In the genomic region with DNA sequence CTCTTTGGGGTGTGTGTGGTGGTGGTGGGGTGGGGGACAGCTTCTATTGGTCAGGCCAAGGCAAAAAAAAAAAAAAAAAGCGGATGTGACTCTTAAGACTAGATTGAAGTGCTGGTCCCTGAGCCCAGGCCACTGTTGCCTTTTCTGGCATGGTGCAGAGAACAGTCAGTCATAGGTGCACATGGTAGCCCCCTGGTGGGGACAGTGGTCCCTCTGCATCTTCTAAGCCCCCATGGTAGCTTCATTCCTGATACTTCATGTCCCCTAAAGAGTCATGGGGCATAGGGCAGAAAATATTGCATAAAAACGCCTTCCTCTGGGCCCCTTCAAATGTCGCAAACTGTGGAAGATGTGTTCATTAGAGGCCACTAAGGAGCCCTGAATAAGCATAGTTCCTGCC, we compare ENCODE assay signal across 14 cellular contexts.
"Had no signal": no experiment of that assay in that cellular context is flagged by ENCODE, and none has a peak within 500 bp of the region (broad histone marks: within the 10 kb centered on the region; RNA-seq: fewer than 3 reads in every experiment).

No MANE protein-coding gene starts in this region.

- H3K36me3 ChIP-seq: gastrocnemius medialis, lower lobe of right lung, prostate gland, right atrium auricular region, sigmoid colon, thoracic aorta, tibial nerve, upper lobe of left lung had no signal

- DNase-seq: dorsolateral prefrontal cortex; effector CD4-positive, alpha-beta T cell; foreskin fibroblast; gastrocnemius medialis; left ventricle myocardium superior; lower lobe of right lung; naive thymus-derived CD8-positive, alpha-beta T cell; sigmoid colon; stimulated activated naive B cell treated with anti-CD40 and anti-IgM and Interleukin-4, amounts not matched to agents 10 μg/mL and 1 μg/mL and 100 μg/mL, for 72 hours; upper lobe of left lung had no signal

- H3K27me3 ChIP-seq: right atrium auricular region, tibial nerve, upper lobe of left lung had no signal

- ATAC-seq: gastrocnemius medialis; left ventricle myocardium superior; naive thymus-derived CD8-positive, alpha-beta T cell; stimulated activated naive B cell treated with anti-CD40 and anti-IgM and Interleukin-4, amounts not matched to agents 10 μg/mL and 1 μg/mL and 100 μg/mL, for 72 hours had no signal

- H3K4me3 ChIP-seq: dorsolateral prefrontal cortex, gastrocnemius medialis, lower lobe of right lung, prostate gland, right atrium auricular region, sigmoid colon, thoracic aorta, tibial nerve, upper lobe of left lung had no signal

- H3K4me1 ChIP-seq: gastrocnemius medialis, lower lobe of right lung, prostate gland, right atrium auricular region, sigmoid colon, tibial nerve, upper lobe of left lung had no signal

- H3K27ac ChIP-seq: dorsolateral prefrontal cortex, gastrocnemius medialis, lower lobe of right lung, prostate gland, right atrium auricular region, sigmoid colon, thoracic aorta, tibial nerve, upper lobe of left lung had no signal

- H3K9me3 ChIP-seq: gastrocnemius medialis, lower lobe of right lung, prostate gland, right atrium auricular region, sigmoid colon, thoracic aorta, tibial nerve, upper lobe of left lung had no signal
